In the genomic region with DNA sequence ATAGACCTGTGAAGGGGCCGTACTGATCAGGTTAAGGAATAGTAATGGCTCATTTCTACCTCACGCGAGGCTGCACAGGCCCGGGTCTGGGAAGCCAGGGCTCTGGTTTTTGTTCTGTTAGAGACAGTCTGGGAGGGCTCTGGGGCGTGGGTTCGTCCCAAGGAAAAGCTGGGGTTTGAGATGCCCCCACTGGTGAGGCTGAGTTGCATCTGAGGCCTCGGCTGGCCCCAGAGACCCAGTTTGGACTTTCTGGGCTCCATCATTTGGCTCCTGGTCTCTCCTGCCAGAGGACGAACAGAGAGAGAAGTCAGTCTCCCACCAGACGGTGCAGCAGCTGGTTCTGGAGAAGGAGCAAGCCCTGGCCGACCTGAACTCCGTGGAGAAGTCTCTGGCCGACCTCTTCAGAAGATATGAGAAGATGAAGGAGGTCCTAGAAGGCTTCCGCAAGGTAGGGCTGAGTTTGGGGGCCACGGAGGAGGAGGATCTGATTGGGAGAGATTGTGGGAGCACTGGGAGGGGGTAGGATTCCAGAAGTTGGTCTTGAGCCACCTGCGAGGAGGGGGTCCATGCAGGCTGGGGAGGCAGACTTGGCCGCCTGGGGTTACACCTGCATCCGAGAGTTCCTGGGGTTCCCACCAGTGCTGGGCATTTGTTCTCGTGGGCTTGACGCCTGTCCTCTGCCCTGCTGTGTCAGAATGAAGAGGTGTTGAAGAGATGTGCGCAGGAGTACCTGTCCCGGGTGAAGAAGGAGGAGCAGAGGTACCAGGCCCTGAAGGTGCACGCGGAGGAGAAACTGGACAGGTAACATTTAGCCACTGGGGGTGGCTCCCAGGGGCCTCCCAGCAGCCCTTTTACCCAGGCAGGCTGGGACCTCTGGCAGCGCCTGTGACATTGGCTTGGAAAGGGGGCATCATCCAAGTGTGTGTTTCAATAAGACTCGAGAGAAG, we compare ENCODE assay signal across 21 cellular contexts. TPM values are rescaled to one million over a fixed set of nuclear protein-coding genes. Genes with fewer than 3 reads are reported as not detected.
A peak's percentile ranks its signal among the peaks of the same experiment; 100 is the strongest.
DNase-seq lines count a peak whose midpoint lies in the region; ATAC-seq and TF ChIP-seq lines count a peak whose summit lies in the region.
"Had no signal": no experiment of that assay in that cellular context is flagged by ENCODE, and none has a peak within 500 bp of the region (broad histone marks: within the 10 kb centered on the region; RNA-seq: fewer than 3 reads in every experiment).

No MANE protein-coding gene starts in this region.

- H3K27ac ChIP-seq in mammary epithelial cell (ENCODE audit: insufficient read depth, low read depth, low read length) (no peak overlapping the region), right cardiac atrium (ENCODE audit: low read length) (peak overlapping the region; percentile 10), osteoblast (ENCODE audit: low read depth, low read length) (no peak overlapping the region), spleen (no peak overlapping the region)
- H3K27ac ChIP-seq: 22Rv1, A549, BLaER1 had no signal

- ATAC-seq in right cardiac atrium: no peak
- ATAC-seq in Right ventricle myocardium inferior: no peak
- no peak for ATAC-seq in GM21529 (IDR thresholded peaks at IDR 0.05; ENCODE audit: unreplicated experiment)
- ATAC-seq in HG03442 (IDR thresholded peaks at IDR 0.05; ENCODE audit: unreplicated experiment): no peak
- ATAC-seq: GM23338, HCT116, HepG2 had no signal

- no peaks in the 10 kb centered on the region for H3K27me3 ChIP-seq in mammary epithelial cell (ENCODE audit: insufficient read depth, low read length)
- no peaks in the 10 kb centered on the region for H3K27me3 ChIP-seq in right cardiac atrium (ENCODE audit: control insufficient read depth, insufficient read depth)
- no peaks in the 10 kb centered on the region for H3K27me3 ChIP-seq in osteoblast (ENCODE audit: insufficient read depth, low read length)
- no peaks in the 10 kb centered on the region for H3K27me3 ChIP-seq in spleen (replicated peaks in 1 of 7)
- H3K27me3 ChIP-seq: BLaER1 had no signal

- H3K4me3 Mint-ChIP-seq in MCF 10A (ENCODE audit: unreplicated experiment): no peak overlapping the region
- H3K4me3 Mint-ChIP-seq: CD14-positive monocyte; CD4-positive, alpha-beta memory T cell; GM23338; HFFc6; IgD-negative memory B cell had no signal

- CTCF ChIA-PET in MCF 10A (lab: Yijun Ruan, JAX) (interaction anchor here (1.7 kb wide), 1 partner anchor 19 kb away, joined by 5 read pairs; no protein-coding TSS in a partner anchor), mammary epithelial cell (lab: Charles Lee; ENCODE audit: low non-redundant PET) (interaction anchor here (0.5 kb wide), 1 partner anchor 105 kb away, joined by 4 read pairs; no protein-coding TSS in a partner anchor)

- no peaks in the 10 kb centered on the region for H3K4me1 ChIP-seq in mammary epithelial cell (ENCODE audit: insufficient read depth, low read length)
- H3K4me1 ChIP-seq in right cardiac atrium (ENCODE audit: control insufficient read depth, insufficient read depth, low read length): peaks cover 6% of the 10 kb centered on the region
- H3K4me1 ChIP-seq in osteoblast (ENCODE audit: insufficient read depth, low read length): no peaks in the 10 kb centered on the region
- H3K4me1 ChIP-seq in spleen: no peaks in the 10 kb centered on the region
- H3K4me1 ChIP-seq: A549 had no signal

- no peak overlapping the region for H3K4me3 ChIP-seq in mammary epithelial cell (replicated peaks in 1 of 3; ENCODE audit: insufficient read depth in 1 of 3, low read depth in 2 of 3, low read length in 3 of 3)
- no peak overlapping the region for H3K4me3 ChIP-seq in right cardiac atrium (ENCODE audit: low read length)
- no peak overlapping the region for H3K4me3 ChIP-seq in osteoblast (ENCODE audit: insufficient read depth, low read length)
- no peak overlapping the region for H3K4me3 ChIP-seq in spleen
- H3K4me3 ChIP-seq: A549, BLaER1, GM23338 had no signal

- dilution Hi-C loops in mammary epithelial cell (cut with HindIII; ENCODE audit: low sequenced_read_pairs): no loop called here

- H2AFZ ChIP-seq in mammary epithelial cell (ENCODE audit: low read depth, low read length) (no peak overlapping the region), osteoblast (ENCODE audit: low read length) (no peak overlapping the region)
- H2AFZ ChIP-seq: GM23338 had no signal

- no peak for TF ChIP-seq POLR2A in spleen (IDR thresholded peaks at IDR 0.05)

- H3K4me1 Mint-ChIP-seq in MCF 10A (ENCODE audit: insufficient read depth, unreplicated experiment): no peaks in the 10 kb centered on the region
- H3K4me1 Mint-ChIP-seq: CD14-positive monocyte; CD4-positive, alpha-beta memory T cell had no signal

- no peaks in the 10 kb centered on the region for H3K27me3 Mint-ChIP-seq in MCF 10A (ENCODE audit: insufficient read depth, unreplicated experiment)
- H3K27me3 Mint-ChIP-seq: IgD-negative memory B cell had no signal

- H3K27ac Mint-ChIP-seq in MCF 10A (ENCODE audit: low read depth, unreplicated experiment): peak overlapping the region; percentile 88
- H3K27ac Mint-ChIP-seq: CD14-positive monocyte; CD4-positive, alpha-beta memory T cell; GM23338; HFFc6; IgD-negative memory B cell had no signal

- intact Hi-C loops in MCF 10A (cut with micrococcal nuclease) (no loop called here), mammary epithelial cell (cut with micrococcal nuclease) (no loop called here), right cardiac atrium (cut with DNase I) (no loop called here), Right ventricle myocardium inferior (cut with DNase I) (no loop called here), spleen (cut with DNase I; ENCODE audit: low total_unique reads) (no loop called here)

- H3K36me3 ChIP-seq in mammary epithelial cell (ENCODE audit: insufficient read depth, low read length): no peaks in the 10 kb centered on the region
- no peaks in the 10 kb centered on the region for H3K36me3 ChIP-seq in osteoblast (ENCODE audit: insufficient read depth, low read length)
- H3K36me3 ChIP-seq in spleen: peaks cover 0 to 24% (median 0%) of the 10 kb centered on the region in 6 donors

- H3K36me3 Mint-ChIP-seq in MCF 10A (ENCODE audit: insufficient read depth, unreplicated experiment): peaks cover 98% of the 10 kb centered on the region
- H3K36me3 Mint-ChIP-seq: CD14-positive monocyte; CD4-positive, alpha-beta memory T cell; IgD-negative memory B cell had no signal

- no TSS peak for BruUV-seq in MCF 10A (replicated peaks; lab: Mats Ljungman, UMichigan)
- BruUV-seq in mammary epithelial cell (replicated peaks; lab: Mats Ljungman, UMichigan): no TSS peak

- no peaks in the 10 kb centered on the region for H3K9me3 Mint-ChIP-seq in MCF 10A (ENCODE audit: unreplicated experiment)
- H3K9me3 Mint-ChIP-seq: CD4-positive, alpha-beta memory T cell; GM23338; HFFc6 had no signal

- WGBS in mammary epithelial cell (ENCODE audit: low coverage, missing lambda C conversion rate): 91% methylated on average over 14 of the region's 25 CpGs
- 89% methylated on average over 25 of the region's 25 CpGs for WGBS in right cardiac atrium
- WGBS in spleen, 5 donors: 85 to 91% (median 89%) methylated on average over 23 to 25 of the region's 25 CpGs

- DNase-seq in MCF 10A (ENCODE audit: unreplicated experiment) (no peak), mammary epithelial cell (no peak), right cardiac atrium (peak in 1 of 3 donors; percentile 49), Right ventricle myocardium inferior (ENCODE audit: missing footprints) (no peak), osteoblast (ENCODE audit: insufficient read length, low spot score, missing footprints) (peak; percentile 50), spleen (peak; percentile 53)
- DNase-seq: Calu3; CD4-positive, alpha-beta memory T cell; DMS79 treated with DMSO at 0.1 percent for 48 hours; GF-D8; HFFc6 had no signal

- no peaks in the 10 kb centered on the region for H3K9me3 ChIP-seq in mammary epithelial cell (replicated peaks; ENCODE audit: insufficient read depth, low read length)
- H3K9me3 ChIP-seq in right cardiac atrium (ENCODE audit: control insufficient read depth, low read length): no peaks in the 10 kb centered on the region
- H3K9me3 ChIP-seq in osteoblast (ENCODE audit: low read depth, low read length): no peaks in the 10 kb centered on the region
- no peaks in the 10 kb centered on the region for H3K9me3 ChIP-seq in spleen
- H3K9me3 ChIP-seq: A549, BLaER1 had no signal

- H3K79me2 ChIP-seq in mammary epithelial cell (ENCODE audit: insufficient read depth, low read length) (no peaks in the 10 kb centered on the region), osteoblast (ENCODE audit: insufficient read depth, low read length) (no peaks in the 10 kb centered on the region)

- TF ChIP-seq CTCF in MCF 10A (IDR thresholded peaks at IDR 0.05; ENCODE audit: unreplicated experiment): no peak
- no peak for TF ChIP-seq CTCF in mammary epithelial cell (conservative IDR thresholded peaks at IDR 0.05 in 1 of 2, IDR thresholded peaks at IDR 0.05 in 1 of 2; ENCODE audit: extremely low read depth in 1 of 2, insufficient read depth in 1 of 2, low read depth in 1 of 2, low read length in 2 of 2)
- no peak for TF ChIP-seq CTCF in osteoblast (IDR thresholded peaks at IDR 0.05; ENCODE audit: extremely low read depth, low read depth, low read length)
- TF ChIP-seq CTCF in spleen (IDR thresholded peaks at IDR 0.05 in 8 of 11, conservative IDR thresholded peaks at IDR 0.05 in 3 of 11): no peak

- in situ Hi-C loops in mammary epithelial cell (cut with MboI; ENCODE audit: low sequenced_read_pairs in 2 of 2): no loop called here

- POLR2A ChIA-PET in MCF 10A (lab: Yijun Ruan, JAX): interaction anchor here (0.6 kb wide), 1 partner anchor 124 kb away, joined by 3 read pairs; no protein-coding TSS in a partner anchor

- no peak overlapping the region for H3K9ac ChIP-seq in mammary epithelial cell (ENCODE audit: insufficient read depth, low read length)
- H3K9ac ChIP-seq: BLaER1 had no signal

- H4K20me1 ChIP-seq in mammary epithelial cell (ENCODE audit: insufficient read depth, low read length) (no peaks in the 10 kb centered on the region), osteoblast (ENCODE audit: insufficient read depth, low read length) (no peaks in the 10 kb centered on the region)
- H4K20me1 ChIP-seq: BLaER1 had no signal

- H3K4me2 ChIP-seq in mammary epithelial cell (ENCODE audit: insufficient read depth, low read depth, low read length): no peak overlapping the region
- H3K4me2 ChIP-seq in osteoblast (ENCODE audit: insufficient read depth, low read length): no peak overlapping the region
- H3K4me2 ChIP-seq: A549, BLaER1, GM23338 had no signal

RNA-seq across cellular contexts. Expression of gene BTBD16, which starts 22.5 kb away (rescaled TPM):
- 0.16 TPM in 1 of 2 replicates, not detected in the other for total RNA-seq in MCF 10A (2022)
- under 1 TPM in 1 of 2 donors, not detected in 1; 0.24 TPM for total RNA-seq in mammary epithelial cell
- 0.14 TPM for polyA plus RNA-seq in mammary epithelial cell
- not detected for polyA minus RNA-seq in mammary epithelial cell
- under 1 TPM in 2 of 4 donors, not detected in 2; 0.11 to 0.17 TPM for total RNA-seq in right cardiac atrium
- polyA plus RNA-seq in right cardiac atrium: not detected
- not detected for total RNA-seq in Right ventricle myocardium inferior
- total RNA-seq in osteoblast: not detected in 2 replicates
- not detected for total RNA-seq in spleen
- under 1 TPM in 2 of 3 donors, not detected in 1; 0.04 to 0.10 TPM for polyA plus RNA-seq in spleen
- total RNA-seq: CD4-positive, alpha-beta memory T cell; GM23338; HFFc6 had no signal
- polyA plus RNA-seq: CD14-positive monocyte, GM23338, IgD-negative memory B cell had no signal

Comparison
In these comparisons a context has a peak if more than half of its experiments do, and no peak if none do; other contexts are left out.
1. DNase-seq: peak in osteoblast (single experiment) and spleen (single experiment); none in MCF 10A (single experiment), mammary epithelial cell (single experiment) and Right ventricle myocardium inferior (single experiment).